In genomic region chr1:218345673-218346390, GRCh38 we compare ENCODE assay signal across 10 cellular contexts. TPM values are rescaled to one million over a fixed set of nuclear protein-coding genes. Genes with fewer than 3 reads are reported as not detected.
DNase-seq lines count a peak whose midpoint lies in the region; TF ChIP-seq lines count a peak whose summit lies in the region.
"Had no signal": no experiment of that assay in that cellular context is flagged by ENCODE, and none has a peak within 500 bp of the region (broad histone marks: within the 10 kb centered on the region; RNA-seq: fewer than 3 reads in every experiment).

No MANE protein-coding gene starts in this region.

- H3K9me2 ChIP-seq in GM23248 (ENCODE audit: insufficient read depth), result no peaks in the 10 kb centered on the region

- H3K4me3 Mint-ChIP-seq in chondrocyte (ENCODE audit: unreplicated experiment), result no peak overlapping the region
- H3K4me3 Mint-ChIP-seq: nephron had no signal

- H3K4me1 Mint-ChIP-seq in chondrocyte (ENCODE audit: low read depth), result peaks cover 40% of the 10 kb centered on the region

- H3K27ac ChIP-seq in GM23248, result no peak overlapping the region

- WGBS in GM23248 (ENCODE audit: low coverage in 1 of 2, low lambda C conversion rate in 2 of 2, missing lambda C conversion rate in 2 of 2), 2 experiments, result 1 to 2% methylated on average over 45 to 49 of the region's 64 CpGs

- peak; percentile 28 for TF ChIP-seq CTCF in chondrocyte (IDR thresholded peaks at IDR 0.05)

- no peak overlapping the region for H3K27ac Mint-ChIP-seq in chondrocyte (ENCODE audit: unreplicated experiment)
- H3K27ac Mint-ChIP-seq: nephron had no signal

- no peaks in the 10 kb centered on the region for H3K9me3 Mint-ChIP-seq in chondrocyte (ENCODE audit: low read depth)
- H3K9me3 Mint-ChIP-seq: nephron had no signal

- peak overlapping the region; percentile 70 for H3K9ac ChIP-seq in GM23248

- H3K9me3 ChIP-seq in GM23248 (ENCODE audit: low read depth), result no peaks in the 10 kb centered on the region

- no peaks in the 10 kb centered on the region for H3K36me3 ChIP-seq in GM23248 (ENCODE audit: low read depth)

- peak overlapping the region; percentile 84 for H2AFZ ChIP-seq in GM23248

- H3K27me3 ChIP-seq in GM23248 (replicated peaks; ENCODE audit: insufficient read depth), result no peaks in the 10 kb centered on the region

- DNase-seq in NCI-H2029 (lab: John Stamatoyannopoulos, UW) (peak; percentile 30), NCI-H2029 treated with DMSO at 0.1 percent for 48 hours (lab: John Stamatoyannopoulos, UW) (no peak), GM23248 (peak; percentile 89), SKM-1 (lab: John Stamatoyannopoulos, UW; ENCODE audit: unreplicated experiment) (peak; percentile 63), chondrocyte (ENCODE audit: low spot score) (no peak), left kidney (ENCODE audit: low read depth, low spot score) (peak; percentile 91)
- DNase-seq in Jurkat, Clone E6-1 (ENCODE audit: low read depth, low spot score), result peak; percentile 38
- DNase-seq in stimulated activated CD4-positive, alpha-beta T cell treated with anti-CD3 and anti-CD28 coated beads, Interleukin-4, amount 100 ng/mL, for 1 hour, result peak; percentile 34
- DNase-seq: DND-41 had no signal

- no peaks in the 10 kb centered on the region for H4K20me1 ChIP-seq in GM23248 (ENCODE audit: insufficient read depth)

- H3F3A ChIP-seq in GM23248 (ENCODE audit: insufficient read depth), result peaks cover 30% of the 10 kb centered on the region

- no peaks in the 10 kb centered on the region for H3K27me3 Mint-ChIP-seq in chondrocyte (ENCODE audit: low read depth)

- peak overlapping the region; percentile 98 for H3K4me2 ChIP-seq in GM23248 (ENCODE audit: unreplicated experiment)

- peaks cover 7% of the 10 kb centered on the region for H3K4me1 ChIP-seq in GM23248 (ENCODE audit: insufficient read depth)

- H3K79me2 ChIP-seq in GM23248 (ENCODE audit: insufficient read depth), result no peaks in the 10 kb centered on the region

- peaks cover 5% of the 10 kb centered on the region for H3K36me3 Mint-ChIP-seq in chondrocyte (ENCODE audit: low read depth)

- H3K4me3 ChIP-seq in GM23248, result peak overlapping the region; percentile 80
- H3K4me3 ChIP-seq in Jurkat, Clone E6-1 (ENCODE audit: low read length), result peak overlapping the region; percentile 44

- in situ Hi-C loops in GM23248 (cut with MboI), result loop anchor here (10.0 to 25.0 kb wide), 5 partner anchors 209 to 1466 kb away; no protein-coding TSS in a partner anchor

RNA-seq across cellular contexts. Expression of gene TGFB2, which starts 0.7 kb away (rescaled TPM):
- total RNA-seq in GM23248 (2014; rRNA removed; shearing (Covaris generic)), result 0.51 and 0.97 TPM in 2 replicates
- 1.3 and 2.0 TPM in 2 replicates for polyA plus RNA-seq in GM23248 (2016; fragmentation: Nextera tagmentation; extraction: Ambion mirVana)
- not detected for polyA plus RNA-seq in Jurkat, Clone E6-1 (2012; ENCODE audit: insufficient read depth, insufficient read length)
- total RNA-seq in chondrocyte, result 140 to 237 TPM (median 226 TPM) in 3 replicates

Comparison
In these comparisons a context has a peak if more than half of its experiments do, and no peak if none do; other contexts are left out.
1. DNase-seq: peak in NCI-H2029 (single experiment), GM23248 (single experiment), Jurkat, Clone E6-1 (single experiment), SKM-1 (single experiment), left kidney (single experiment) and stimulated activated CD4-positive, alpha-beta T cell treated with anti-CD3 and anti-CD28 coated beads, Interleukin-4, amount 100 ng/mL, for 1 hour (single experiment); none in NCI-H2029 treated with DMSO at 0.1 percent for 48 hours (single experiment) and chondrocyte (single experiment).
2. RNA of gene TGFB2, which starts 0.7 kb away (total RNA-seq): 140 to 237 TPM in chondrocyte; 0.51 to 0.97 TPM in GM23248; every median in the first group is over 10 times any median in the second.